2 cellular contexts compared by ENCODE assay signal in the genomic region with DNA sequence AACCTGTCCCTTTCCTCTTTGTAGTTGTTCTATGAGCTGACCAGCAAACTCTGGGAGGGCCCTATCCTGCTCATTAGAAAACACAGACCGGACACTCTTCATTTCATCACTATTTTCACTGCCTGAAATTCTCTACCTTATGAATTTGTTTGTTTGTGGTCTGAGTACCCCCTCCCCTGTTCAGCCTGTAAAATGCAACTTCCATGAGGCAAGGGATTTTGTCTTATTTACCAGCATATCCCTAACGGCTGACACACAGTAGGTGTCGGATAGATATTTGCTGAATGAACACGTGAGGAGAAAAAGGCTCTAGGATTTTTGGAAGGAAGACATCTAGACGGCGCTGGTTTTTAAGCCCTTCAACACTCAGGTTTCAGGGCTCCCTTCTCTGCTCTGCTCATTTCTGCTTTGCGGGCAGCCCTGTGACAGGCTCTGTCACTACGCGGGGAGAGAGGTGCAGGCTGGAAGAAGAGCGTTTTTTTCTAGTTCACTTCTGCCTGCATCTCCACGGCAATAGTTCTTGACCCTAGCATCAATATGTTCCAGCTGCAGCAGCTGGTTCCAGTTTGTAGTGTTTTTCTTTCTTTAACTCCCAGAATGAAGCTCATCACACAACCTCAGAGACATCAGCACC.
TF ChIP-seq lines count a peak whose summit lies in the region.

No MANE protein-coding gene starts in this region.

TF ChIP-seq in liver, 16 proteins besides CTCF, POLR2A, EP300 and RAD21 (continued from another document):
- TF ChIP-seq, protein P1, sequence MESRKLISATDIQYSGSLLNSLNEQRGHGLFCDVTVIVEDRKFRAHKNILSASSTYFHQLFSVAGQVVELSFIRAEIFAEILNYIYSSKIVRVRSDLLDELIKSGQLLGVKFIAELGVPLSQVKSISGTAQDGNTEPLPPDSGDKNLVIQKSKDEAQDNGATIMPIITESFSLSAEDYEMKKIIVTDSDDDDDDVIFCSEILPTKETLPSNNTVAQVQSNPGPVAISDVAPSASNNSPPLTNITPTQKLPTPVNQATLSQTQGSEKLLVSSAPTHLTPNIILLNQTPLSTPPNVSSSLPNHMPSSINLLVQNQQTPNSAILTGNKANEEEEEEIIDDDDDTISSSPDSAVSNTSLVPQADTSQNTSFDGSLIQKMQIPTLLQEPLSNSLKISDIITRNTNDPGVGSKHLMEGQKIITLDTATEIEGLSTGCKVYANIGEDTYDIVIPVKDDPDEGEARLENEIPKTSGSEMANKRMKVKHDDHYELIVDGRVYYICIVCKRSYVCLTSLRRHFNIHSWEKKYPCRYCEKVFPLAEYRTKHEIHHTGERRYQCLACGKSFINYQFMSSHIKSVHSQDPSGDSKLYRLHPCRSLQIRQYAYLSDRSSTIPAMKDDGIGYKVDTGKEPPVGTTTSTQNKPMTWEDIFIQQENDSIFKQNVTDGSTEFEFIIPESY (IDR thresholded peaks at IDR 0.05), result no peak
- TF ChIP-seq FOXA2 (IDR thresholded peaks at IDR 0.05) (no peak), HNF4A (conservative IDR thresholded peaks at IDR 0.05) (no peak), YY1 (IDR thresholded peaks at IDR 0.05) (no peak), SP1 (IDR thresholded peaks at IDR 0.05) (no peak), TAF1 (conservative IDR thresholded peaks at IDR 0.05) (no peak), HNF4G (IDR thresholded peaks at IDR 0.05) (no peak), EGR1 (IDR thresholded peaks at IDR 0.05; ENCODE audit: low read depth in 2 of 2) (no peak), FOXA1 (IDR thresholded peaks at IDR 0.05) (no peak)
- TF ChIP-seq, protein P2, sequence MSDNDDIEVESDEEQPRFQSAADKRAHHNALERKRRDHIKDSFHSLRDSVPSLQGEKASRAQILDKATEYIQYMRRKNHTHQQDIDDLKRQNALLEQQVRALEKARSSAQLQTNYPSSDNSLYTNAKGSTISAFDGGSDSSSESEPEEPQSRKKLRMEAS (IDR thresholded peaks at IDR 0.05), result no peak

TF ChIP-seq in HepG2, 621 proteins besides CTCF, POLR2A, EP300 and RAD21 (continued from another document):
- TF ChIP-seq, protein P3, sequence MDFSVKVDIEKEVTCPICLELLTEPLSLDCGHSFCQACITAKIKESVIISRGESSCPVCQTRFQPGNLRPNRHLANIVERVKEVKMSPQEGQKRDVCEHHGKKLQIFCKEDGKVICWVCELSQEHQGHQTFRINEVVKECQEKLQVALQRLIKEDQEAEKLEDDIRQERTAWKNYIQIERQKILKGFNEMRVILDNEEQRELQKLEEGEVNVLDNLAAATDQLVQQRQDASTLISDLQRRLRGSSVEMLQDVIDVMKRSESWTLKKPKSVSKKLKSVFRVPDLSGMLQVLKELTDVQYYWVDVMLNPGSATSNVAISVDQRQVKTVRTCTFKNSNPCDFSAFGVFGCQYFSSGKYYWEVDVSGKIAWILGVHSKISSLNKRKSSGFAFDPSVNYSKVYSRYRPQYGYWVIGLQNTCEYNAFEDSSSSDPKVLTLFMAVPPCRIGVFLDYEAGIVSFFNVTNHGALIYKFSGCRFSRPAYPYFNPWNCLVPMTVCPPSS (IDR thresholded peaks at IDR 0.05), result no peak
- TF ChIP-seq, protein P4, sequence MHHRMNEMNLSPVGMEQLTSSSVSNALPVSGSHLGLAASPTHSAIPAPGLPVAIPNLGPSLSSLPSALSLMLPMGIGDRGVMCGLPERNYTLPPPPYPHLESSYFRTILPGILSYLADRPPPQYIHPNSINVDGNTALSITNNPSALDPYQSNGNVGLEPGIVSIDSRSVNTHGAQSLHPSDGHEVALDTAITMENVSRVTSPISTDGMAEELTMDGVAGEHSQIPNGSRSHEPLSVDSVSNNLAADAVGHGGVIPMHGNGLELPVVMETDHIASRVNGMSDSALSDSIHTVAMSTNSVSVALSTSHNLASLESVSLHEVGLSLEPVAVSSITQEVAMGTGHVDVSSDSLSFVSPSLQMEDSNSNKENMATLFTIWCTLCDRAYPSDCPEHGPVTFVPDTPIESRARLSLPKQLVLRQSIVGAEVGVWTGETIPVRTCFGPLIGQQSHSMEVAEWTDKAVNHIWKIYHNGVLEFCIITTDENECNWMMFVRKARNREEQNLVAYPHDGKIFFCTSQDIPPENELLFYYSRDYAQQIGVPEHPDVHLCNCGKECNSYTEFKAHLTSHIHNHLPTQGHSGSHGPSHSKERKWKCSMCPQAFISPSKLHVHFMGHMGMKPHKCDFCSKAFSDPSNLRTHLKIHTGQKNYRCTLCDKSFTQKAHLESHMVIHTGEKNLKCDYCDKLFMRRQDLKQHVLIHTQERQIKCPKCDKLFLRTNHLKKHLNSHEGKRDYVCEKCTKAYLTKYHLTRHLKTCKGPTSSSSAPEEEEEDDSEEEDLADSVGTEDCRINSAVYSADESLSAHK (CRISPR knock-in tag; IDR thresholded peaks at IDR 0.05; ENCODE audit: borderline replicate concordance), result no peak
- no peak for TF ChIP-seq ZNF333 (CRISPR knock-in tag; IDR thresholded peaks at IDR 0.05; ENCODE audit: borderline replicate concordance)
- no peak for TF ChIP-seq NFKB2 (CRISPR knock-in tag; IDR thresholded peaks at IDR 0.05; ENCODE audit: borderline replicate concordance)
- no peak for TF ChIP-seq ZBTB1 (CRISPR knock-in tag; IDR thresholded peaks at IDR 0.05; ENCODE audit: borderline replicate concordance)
- TF ChIP-seq, protein P5, sequence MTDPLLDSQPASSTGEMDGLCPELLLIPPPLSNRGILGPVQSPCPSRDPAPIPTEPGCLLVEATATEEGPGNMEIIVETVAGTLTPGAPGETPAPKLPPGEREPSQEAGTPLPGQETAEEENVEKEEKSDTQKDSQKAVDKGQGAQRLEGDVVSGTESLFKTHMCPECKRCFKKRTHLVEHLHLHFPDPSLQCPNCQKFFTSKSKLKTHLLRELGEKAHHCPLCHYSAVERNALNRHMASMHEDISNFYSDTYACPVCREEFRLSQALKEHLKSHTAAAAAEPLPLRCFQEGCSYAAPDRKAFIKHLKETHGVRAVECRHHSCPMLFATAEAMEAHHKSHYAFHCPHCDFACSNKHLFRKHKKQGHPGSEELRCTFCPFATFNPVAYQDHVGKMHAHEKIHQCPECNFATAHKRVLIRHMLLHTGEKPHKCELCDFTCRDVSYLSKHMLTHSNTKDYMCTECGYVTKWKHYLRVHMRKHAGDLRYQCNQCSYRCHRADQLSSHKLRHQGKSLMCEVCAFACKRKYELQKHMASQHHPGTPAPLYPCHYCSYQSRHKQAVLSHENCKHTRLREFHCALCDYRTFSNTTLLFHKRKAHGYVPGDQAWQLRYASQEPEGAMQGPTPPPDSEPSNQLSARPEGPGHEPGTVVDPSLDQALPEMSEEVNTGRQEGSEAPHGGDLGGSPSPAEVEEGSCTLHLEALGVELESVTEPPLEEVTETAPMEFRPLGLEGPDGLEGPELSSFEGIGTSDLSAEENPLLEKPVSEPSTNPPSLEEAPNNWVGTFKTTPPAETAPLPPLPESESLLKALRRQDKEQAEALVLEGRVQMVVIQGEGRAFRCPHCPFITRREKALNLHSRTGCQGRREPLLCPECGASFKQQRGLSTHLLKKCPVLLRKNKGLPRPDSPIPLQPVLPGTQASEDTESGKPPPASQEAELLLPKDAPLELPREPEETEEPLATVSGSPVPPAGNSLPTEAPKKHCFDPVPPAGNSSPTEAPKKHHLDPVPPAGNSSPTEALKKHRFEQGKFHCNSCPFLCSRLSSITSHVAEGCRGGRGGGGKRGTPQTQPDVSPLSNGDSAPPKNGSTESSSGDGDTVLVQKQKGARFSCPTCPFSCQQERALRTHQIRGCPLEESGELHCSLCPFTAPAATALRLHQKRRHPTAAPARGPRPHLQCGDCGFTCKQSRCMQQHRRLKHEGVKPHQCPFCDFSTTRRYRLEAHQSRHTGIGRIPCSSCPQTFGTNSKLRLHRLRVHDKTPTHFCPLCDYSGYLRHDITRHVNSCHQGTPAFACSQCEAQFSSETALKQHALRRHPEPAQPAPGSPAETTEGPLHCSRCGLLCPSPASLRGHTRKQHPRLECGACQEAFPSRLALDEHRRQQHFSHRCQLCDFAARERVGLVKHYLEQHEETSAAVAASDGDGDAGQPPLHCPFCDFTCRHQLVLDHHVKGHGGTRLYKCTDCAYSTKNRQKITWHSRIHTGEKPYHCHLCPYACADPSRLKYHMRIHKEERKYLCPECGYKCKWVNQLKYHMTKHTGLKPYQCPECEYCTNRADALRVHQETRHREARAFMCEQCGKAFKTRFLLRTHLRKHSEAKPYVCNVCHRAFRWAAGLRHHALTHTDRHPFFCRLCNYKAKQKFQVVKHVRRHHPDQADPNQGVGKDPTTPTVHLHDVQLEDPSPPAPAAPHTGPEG (CRISPR knock-in tag; IDR thresholded peaks at IDR 0.05), result no peak
- TF ChIP-seq ZNF724P (CRISPR knock-in tag; IDR thresholded peaks at IDR 0.05; ENCODE audit: borderline replicate concordance), result no peak
- TF ChIP-seq, protein P6, sequence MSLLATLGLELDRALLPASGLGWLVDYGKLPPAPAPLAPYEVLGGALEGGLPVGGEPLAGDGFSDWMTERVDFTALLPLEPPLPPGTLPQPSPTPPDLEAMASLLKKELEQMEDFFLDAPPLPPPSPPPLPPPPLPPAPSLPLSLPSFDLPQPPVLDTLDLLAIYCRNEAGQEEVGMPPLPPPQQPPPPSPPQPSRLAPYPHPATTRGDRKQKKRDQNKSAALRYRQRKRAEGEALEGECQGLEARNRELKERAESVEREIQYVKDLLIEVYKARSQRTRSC (CRISPR knock-in tag; IDR thresholded peaks at IDR 0.05; ENCODE audit: low read depth), result no peak
- no peak for TF ChIP-seq ZNF354B (CRISPR knock-in tag; IDR thresholded peaks at IDR 0.05)
- TF ChIP-seq, protein P7, sequence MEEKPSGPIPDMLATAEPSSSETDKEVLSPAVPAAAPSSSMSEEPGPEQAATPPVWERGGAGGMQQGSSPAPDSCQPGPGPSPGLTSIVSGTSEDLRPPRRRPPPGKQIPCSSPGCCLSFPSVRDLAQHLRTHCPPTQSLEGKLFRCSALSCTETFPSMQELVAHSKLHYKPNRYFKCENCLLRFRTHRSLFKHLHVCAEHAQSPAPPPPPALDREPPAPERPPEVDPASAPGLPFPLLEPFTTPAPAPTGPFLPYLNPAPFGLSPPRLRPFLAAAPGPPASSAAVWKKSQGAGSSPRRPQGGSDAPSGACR (CRISPR knock-in tag; IDR thresholded peaks at IDR 0.05), result no peak
- TF ChIP-seq HMG20A (CRISPR knock-in tag; IDR thresholded peaks at IDR 0.05; ENCODE audit: borderline replicate concordance), result no peak
- TF ChIP-seq, protein P8, sequence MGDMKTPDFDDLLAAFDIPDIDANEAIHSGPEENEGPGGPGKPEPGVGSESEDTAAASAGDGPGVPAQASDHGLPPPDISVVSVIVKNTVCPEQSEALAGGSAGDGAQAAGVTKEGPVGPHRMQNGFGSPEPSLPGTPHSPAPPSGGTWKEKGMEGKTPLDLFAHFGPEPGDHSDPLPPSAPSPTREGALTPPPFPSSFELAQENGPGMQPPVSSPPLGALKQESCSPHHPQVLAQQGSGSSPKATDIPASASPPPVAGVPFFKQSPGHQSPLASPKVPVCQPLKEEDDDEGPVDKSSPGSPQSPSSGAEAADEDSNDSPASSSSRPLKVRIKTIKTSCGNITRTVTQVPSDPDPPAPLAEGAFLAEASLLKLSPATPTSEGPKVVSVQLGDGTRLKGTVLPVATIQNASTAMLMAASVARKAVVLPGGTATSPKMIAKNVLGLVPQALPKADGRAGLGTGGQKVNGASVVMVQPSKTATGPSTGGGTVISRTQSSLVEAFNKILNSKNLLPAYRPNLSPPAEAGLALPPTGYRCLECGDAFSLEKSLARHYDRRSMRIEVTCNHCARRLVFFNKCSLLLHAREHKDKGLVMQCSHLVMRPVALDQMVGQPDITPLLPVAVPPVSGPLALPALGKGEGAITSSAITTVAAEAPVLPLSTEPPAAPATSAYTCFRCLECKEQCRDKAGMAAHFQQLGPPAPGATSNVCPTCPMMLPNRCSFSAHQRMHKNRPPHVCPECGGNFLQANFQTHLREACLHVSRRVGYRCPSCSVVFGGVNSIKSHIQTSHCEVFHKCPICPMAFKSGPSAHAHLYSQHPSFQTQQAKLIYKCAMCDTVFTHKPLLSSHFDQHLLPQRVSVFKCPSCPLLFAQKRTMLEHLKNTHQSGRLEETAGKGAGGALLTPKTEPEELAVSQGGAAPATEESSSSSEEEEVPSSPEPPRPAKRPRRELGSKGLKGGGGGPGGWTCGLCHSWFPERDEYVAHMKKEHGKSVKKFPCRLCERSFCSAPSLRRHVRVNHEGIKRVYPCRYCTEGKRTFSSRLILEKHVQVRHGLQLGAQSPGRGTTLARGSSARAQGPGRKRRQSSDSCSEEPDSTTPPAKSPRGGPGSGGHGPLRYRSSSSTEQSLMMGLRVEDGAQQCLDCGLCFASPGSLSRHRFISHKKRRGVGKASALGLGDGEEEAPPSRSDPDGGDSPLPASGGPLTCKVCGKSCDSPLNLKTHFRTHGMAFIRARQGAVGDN (CRISPR knock-in tag; IDR thresholded peaks at IDR 0.05), result no peak
- no peak for TF ChIP-seq ZNF562 (CRISPR knock-in tag; IDR thresholded peaks at IDR 0.05; ENCODE audit: borderline replicate concordance)
- TF ChIP-seq ZFP36L2 (CRISPR knock-in tag; IDR thresholded peaks at IDR 0.05), result no peak
- TF ChIP-seq ZFP1 (CRISPR knock-in tag; IDR thresholded peaks at IDR 0.05), result no peak
- no peak for TF ChIP-seq ZNF350 (CRISPR knock-in tag; IDR thresholded peaks at IDR 0.05; ENCODE audit: borderline replicate concordance, low read depth)
